In genomic region chr5:35926389-35927051, GRCh38 we compare ENCODE assay signal across 8 cellular contexts. TPM values are rescaled to one million over a fixed set of nuclear protein-coding genes. Genes with fewer than 3 reads are reported as not detected.
A peak's percentile ranks its signal among the peaks of the same experiment; 100 is the strongest.
DNase-seq lines count a peak whose midpoint lies in the region; ATAC-seq and TF ChIP-seq lines count a peak whose summit lies in the region.

No MANE protein-coding gene starts in this region.

- POLR2A ChIA-PET in activated CD4-positive, alpha-beta T cell treated with anti-CD3 and anti-CD28 coated beads for 36 hours (lab: Charles Lee): interaction anchor here (0.6 to 1.3 kb wide), 8 partner anchors 11 to 276 kb away, joined by 3 to 7 read pairs (median 3); partner anchors contain the start of gene IL7R

- H3K4me3 Mint-ChIP-seq in activated CD4-positive, alpha-beta T cell treated with anti-CD3 and anti-CD28 coated beads for 36 hours: peak overlapping the region; percentile 78

- H3K27me3 ChIP-seq in ACC112 (ENCODE audit: insufficient read depth, low read length): peaks cover 18% of the 10 kb centered on the region; the same call in 1 of the 2 replicates
- no peaks in the 10 kb centered on the region for H3K27me3 ChIP-seq in lung (ENCODE audit: control insufficient read depth, insufficient read depth)

- DNase-seq in GM13976 (ENCODE audit: low spot score) (peak; percentile 67), NCI-H524 (lab: John Stamatoyannopoulos, UW) (peak; percentile 77 to 84), dermis blood vessel endothelial cell (peak; percentile 73), lung (ENCODE audit: low spot score) (peak; percentile 44)
- DNase-seq in activated CD4-positive, alpha-beta T cell treated with anti-CD3 and anti-CD28 coated beads for 36 hours: peak; percentile 76
- DNase-seq in stimulated activated naive CD4-positive, alpha-beta T cell treated with Interleukin-2 at 50 U/mL for 16 hours (lab: John Stamatoyannopoulos, UW): peak; percentile 18

- H3K9me3 ChIP-seq in lung (ENCODE audit: control insufficient read depth in 2 of 2, insufficient read depth in 1 of 2, low read length in 1 of 2): no peaks in the 10 kb centered on the region

- peak overlapping the region; percentile 69 for H3K27ac Mint-ChIP-seq in activated CD4-positive, alpha-beta T cell treated with anti-CD3 and anti-CD28 coated beads for 36 hours

- peak overlapping the region; percentile 66 for H3K4me3 ChIP-seq in ACC112 (ENCODE audit: low read depth, low read length)
- no peak overlapping the region for H3K4me3 ChIP-seq in lung

- peak; percentile 61 for ATAC-seq in HG03103 (IDR thresholded peaks at IDR 0.05; ENCODE audit: low read depth, unreplicated experiment)
- peak; percentile 42 for ATAC-seq in activated CD4-positive, alpha-beta T cell treated with anti-CD3 and anti-CD28 coated beads for 36 hours
- ATAC-seq in lung (ENCODE audit: insufficient read depth, low FRiP score): no peak

- 36 to 47% methylated on average over 13 of the region's 13 CpGs for WGBS in lung, 2 donors

- in situ Hi-C loops in GM13976 (cut with MboI; ENCODE audit: low sequenced_read_pairs, unreplicated experiment): loop anchor here (5.0 to 10.0 kb wide), 3 partner anchors 152 to 832 kb away; no protein-coding TSS in a partner anchor

- H3K27me3 Mint-ChIP-seq in activated CD4-positive, alpha-beta T cell treated with anti-CD3 and anti-CD28 coated beads for 36 hours: no peaks in the 10 kb centered on the region

- CTCF ChIA-PET in activated CD4-positive, alpha-beta T cell treated with anti-CD3 and anti-CD28 coated beads for 36 hours (lab: Charles Lee): interaction anchor here (0.5 to 5.3 kb wide), 65 partner anchors 8 to 1011 kb away, joined by 3 to 111 read pairs (median 4); partner anchors contain the start of genes BRIX1 and SPEF2

- H3K36me3 ChIP-seq in ACC112 (ENCODE audit: insufficient read depth, low read length): no peaks in the 10 kb centered on the region
- H3K36me3 ChIP-seq in lung (ENCODE audit: control insufficient read depth in 2 of 2, insufficient read depth in 2 of 2, low read length in 2 of 2): no peaks in the 10 kb centered on the region

- peak overlapping the region; percentile 40 for H2AFZ ChIP-seq in ACC112 (ENCODE audit: low read length, unreplicated experiment)

- no peaks in the 10 kb centered on the region for H3K79me2 ChIP-seq in ACC112 (ENCODE audit: control insufficient read depth, insufficient read depth, low read length, unreplicated experiment)

- no peaks in the 10 kb centered on the region for H3K9me3 Mint-ChIP-seq in activated CD4-positive, alpha-beta T cell treated with anti-CD3 and anti-CD28 coated beads for 36 hours (ENCODE audit: low read depth)

- H3K4me1 ChIP-seq in ACC112 (ENCODE audit: control insufficient read depth, insufficient read depth, low read length, unreplicated experiment): peaks cover 23% of the 10 kb centered on the region
- H3K4me1 ChIP-seq in lung (ENCODE audit: control insufficient read depth in 2 of 2, insufficient read depth in 2 of 2, low read length in 2 of 2): no peaks in the 10 kb centered on the region

- intact Hi-C loops in activated CD4-positive, alpha-beta T cell treated with anti-CD3 and anti-CD28 coated beads for 36 hours (cut with DNase I, micrococcal nuclease): loop anchor here (1.0 to 10.0 kb wide), 9 partner anchors 275 to 1002 kb away; partner anchors contain the start of genes SPEF2 (in 2 of the 2) and DNAJC21 (in 1 of the 2)

- no peak overlapping the region for H3K27ac ChIP-seq in ACC112 (ENCODE audit: low read depth, low read length)
- no peak overlapping the region for H3K27ac ChIP-seq in lung (ENCODE audit: low read depth in 1 of 2, low read length in 1 of 2)

- H3K4me1 Mint-ChIP-seq in activated CD4-positive, alpha-beta T cell treated with anti-CD3 and anti-CD28 coated beads for 36 hours: peaks cover 49% of the 10 kb centered on the region

- H3K36me3 Mint-ChIP-seq in activated CD4-positive, alpha-beta T cell treated with anti-CD3 and anti-CD28 coated beads for 36 hours (ENCODE audit: low read depth): no peaks in the 10 kb centered on the region

- peak; percentile 83 for TF ChIP-seq CTCF in GM13976 (IDR thresholded peaks at IDR 0.05; ENCODE audit: borderline replicate concordance, control extremely low read depth, extremely low read depth, insufficient read depth, missing control alignments)
- TF ChIP-seq CTCF in lung (IDR thresholded peaks at IDR 0.05; ENCODE audit: control extremely low read depth, extremely low read depth): peak; percentile 86

RNA-seq across cellular contexts. Expression of gene CAPSL, which starts 11.9 kb away (rescaled TPM):
- 1 to 10 TPM; 1.0 to 1.7 TPM for total RNA-seq in activated CD4-positive, alpha-beta T cell treated with anti-CD3 and anti-CD28 coated beads for 36 hours
- total RNA-seq in dermis blood vessel endothelial cell (not detected in 2 replicates), lung (10 to 100 TPM; 24.0 to 37.9 TPM)
- 10 to 100 TPM; 15.9 to 18.4 TPM for polyA plus RNA-seq in lung

Comparison
In these comparisons a context has a peak if more than half of its experiments do, and no peak if none do; other contexts are left out.
1. DNase-seq: peak in every context shown above with its lines; median percentile 80 in NCI-H524; 76 in activated CD4-positive, alpha-beta T cell treated with anti-CD3 and anti-CD28 coated beads for 36 hours; 73 in dermis blood vessel endothelial cell; 67 in GM13976; 44 in lung; 18 in stimulated activated naive CD4-positive, alpha-beta T cell treated with Interleukin-2 at 50 U/mL for 16 hours.
2. RNA of gene CAPSL, which starts 11.9 kb away (total RNA-seq): 24.0 to 37.9 TPM in lung; 1.0 to 1.7 TPM in activated CD4-positive, alpha-beta T cell treated with anti-CD3 and anti-CD28 coated beads for 36 hours and not detected in dermis blood vessel endothelial cell; every median in the first group is over 4 times any median in the second.